Comparison of ENCODE assay signal across 9 cellular contexts in the genomic region with DNA sequence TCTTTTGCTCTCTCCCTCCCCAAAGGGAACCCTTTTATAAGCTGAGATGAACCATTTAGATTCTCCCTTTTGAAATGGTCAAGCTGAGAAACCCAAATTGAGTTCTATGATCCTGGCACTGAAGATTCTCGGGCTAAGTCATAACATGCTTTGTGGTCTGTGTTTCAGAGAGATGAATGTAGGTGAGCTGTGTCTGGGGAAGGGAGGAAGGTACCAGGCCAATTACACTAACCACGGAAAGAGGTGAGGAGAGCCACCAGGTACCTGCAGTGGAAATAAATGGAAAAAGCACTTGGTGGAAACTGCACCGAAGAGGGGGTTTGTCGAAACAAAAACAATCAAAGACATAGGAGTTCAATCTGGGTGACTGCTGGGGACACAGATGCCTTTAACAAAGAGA. TPM values are rescaled to one million over a fixed set of nuclear protein-coding genes. Genes with fewer than 3 reads are reported as not detected.
DNase-seq lines count a peak whose midpoint lies in the region; ATAC-seq, FAIRE-seq and TF ChIP-seq lines count a peak whose summit lies in the region.
"Had no signal": no experiment of that assay in that cellular context is flagged by ENCODE, and none has a peak within 500 bp of the region (broad histone marks: within the 10 kb centered on the region; RNA-seq: fewer than 3 reads in every experiment).

No MANE protein-coding gene starts in this region.

- H2AFZ ChIP-seq in K562 (ENCODE audit: low read depth, low read length), result peak overlapping the region; percentile 86

- H3K4me3 ChIP-seq in K562, result no peak overlapping the region
- H3K4me3 ChIP-seq in WERI-Rb-1 (ENCODE audit: low read depth, low read length), result no peak overlapping the region

- TF ChIP-seq CTCF in K562 (IDR thresholded peaks at IDR 0.05 in 2 of 3, conservative IDR thresholded peaks at IDR 0.05 in 1 of 3; ENCODE audit: insufficient read depth in 2 of 3, low read depth in 1 of 3, low read length in 3 of 3) (no peak), osteocyte (IDR thresholded peaks at IDR 0.05) (no peak), WERI-Rb-1 (IDR thresholded peaks at IDR 0.05; ENCODE audit: low read depth, low read length) (no peak)

- no peaks in the 10 kb centered on the region for H3K9me3 ChIP-seq in K562 (replicated peaks; ENCODE audit: control insufficient read depth, insufficient read depth, low read depth, low read length)
- H3K9me3 ChIP-seq in WERI-Rb-1 (ENCODE audit: severe bottlenecking), result no peaks in the 10 kb centered on the region

- DNase-seq in GM12892 (ENCODE audit: insufficient read length), result no peak
- DNase-seq in K562 (ENCODE audit: extremely low read depth in 1 of 4, low spot score in 3 of 4), result no peak
- DNase-seq in osteocyte (ENCODE audit: extremely low spot score, unreplicated experiment), result no peak
- no peak for DNase-seq in HPDE6-E6E7 (ENCODE audit: extremely low spot score)
- no peak for DNase-seq in HuH-7 (ENCODE audit: low spot score)
- no peak for DNase-seq in WERI-Rb-1
- DNase-seq: glutamatergic neuron had no signal

- H3K4me3 Mint-ChIP-seq in osteocyte (ENCODE audit: unreplicated experiment), result peak overlapping the region; percentile 93

- H3K9ac ChIP-seq in K562 (ENCODE audit: insufficient read depth in 1 of 2, low read depth in 2 of 2, low read length in 2 of 2), result peak overlapping the region in 1 of 2 experiments; percentile 89; a peak in 2 of 4 replicates

- peaks cover 21% of the 10 kb centered on the region for H3K36me3 ChIP-seq in K562 (ENCODE audit: control insufficient read depth, insufficient read depth, low read length)
- peaks cover 28% of the 10 kb centered on the region for H3K36me3 ChIP-seq in WERI-Rb-1

- H3K4me1 ChIP-seq in K562 (replicated peaks in 1 of 2; ENCODE audit: control insufficient read depth in 2 of 2, insufficient read depth in 2 of 2, low read length in 2 of 2), result peaks cover 0 to 12% of the 10 kb centered on the region in 2 experiments; a peak in 2 of 5 replicates

- no TSS peak for BruUV-seq in K562 (replicated peaks; lab: Mats Ljungman, UMichigan)

- TF ChIP-seq EP300 in K562 (IDR thresholded peaks at IDR 0.05; ENCODE audit: low read length), result no peak

- H3K4me2 ChIP-seq in K562 (ENCODE audit: insufficient read depth, low read length), result peak overlapping the region; percentile 12; the same call in 1 of the 2 replicates

- intact Hi-C loops in K562 (cut with micrococcal nuclease), result no loop called here

- ATAC-seq in HG02885 (IDR thresholded peaks at IDR 0.05; ENCODE audit: poor library complexity, unreplicated experiment), result peak; percentile 35
- ATAC-seq in K562, result no peak
- ATAC-seq in HG03039 (IDR thresholded peaks at IDR 0.05; ENCODE audit: unreplicated experiment), result no peak

- TF ChIP-seq RAD21 in K562 (CRISPR knock-in tag; conservative IDR thresholded peaks at IDR 0.05 in 1 of 2, IDR thresholded peaks at IDR 0.05 in 1 of 2), result no peak

- in situ Hi-C loops in K562 (cut with MboI), result no loop called here

- FAIRE-seq in GM12892 (lab: Jason Lieb, UNC) (peak; percentile 24), K562 (lab: Jason Lieb, UNC) (peak; percentile 11)

- H3K27ac ChIP-seq in K562 (ENCODE audit: extremely low read depth, low read depth, low read length) (no peak overlapping the region; the same call in 2 of the 3 replicates), WERI-Rb-1 (no peak overlapping the region)

- peaks cover 40% of the 10 kb centered on the region for H3K79me2 ChIP-seq in K562 (ENCODE audit: control insufficient read depth, insufficient read depth, low read length)

- WGBS in K562 (ENCODE audit: insufficient coverage, low coverage, missing lambda C conversion rate), result 60% methylated on average over 3 of the region's 4 CpGs

- no peaks in the 10 kb centered on the region for H3K27me3 ChIP-seq in K562 (ENCODE audit: control insufficient read depth in 2 of 2, insufficient read depth in 2 of 2, low read length in 2 of 2)
- no peaks in the 10 kb centered on the region for H3K27me3 ChIP-seq in WERI-Rb-1 (ENCODE audit: insufficient read depth, low read depth, severe bottlenecking)

- no peaks in the 10 kb centered on the region for H3K27me3 Mint-ChIP-seq in osteocyte (ENCODE audit: unreplicated experiment)

- H3K9me1 ChIP-seq in K562 (ENCODE audit: control insufficient read depth, insufficient read depth, low read length), result no peaks in the 10 kb centered on the region

- H3K4me1 Mint-ChIP-seq in osteocyte (ENCODE audit: unreplicated experiment), result peaks cover 45% of the 10 kb centered on the region

- H3K27ac Mint-ChIP-seq in osteocyte (ENCODE audit: unreplicated experiment), result peak overlapping the region; percentile 98

- no peaks in the 10 kb centered on the region for H3K9me3 Mint-ChIP-seq in osteocyte (ENCODE audit: unreplicated experiment)

- no peaks in the 10 kb centered on the region; the same call in 1 of the 2 replicates for H4K20me1 ChIP-seq in K562 (replicated peaks; ENCODE audit: control insufficient read depth, insufficient read depth, low read length)

- peaks cover 17% of the 10 kb centered on the region for H3K36me3 Mint-ChIP-seq in osteocyte (ENCODE audit: unreplicated experiment)

- CTCF ChIA-PET in K562 (lab: Yijun Ruan, JAX; ENCODE audit: low intra/inter-chr PET ratio), result no interaction called here

- POLR2A ChIA-PET in K562 (lab: Yijun Ruan, JAX), result no interaction called here

- TF ChIP-seq POLR2A in GM12892 (IDR thresholded peaks at IDR 0.05; ENCODE audit: low read depth, low read length) (no peak), K562 (conservative IDR thresholded peaks at IDR 0.05) (no peak)

TF ChIP-seq in K562, 482 proteins besides CTCF, POLR2A, EP300 and RAD21:
- TF ChIP-seq NFIC (IDR thresholded peaks at IDR 0.05), result no peak

RNA-seq across cellular contexts. Expression of a gene that starts 1.0 kb away (rescaled TPM):
- 31.2 TPM for polyA plus RNA-seq in GM12892 (2012; ENCODE audit: missing spikeins)
- 5.0 and 7.2 TPM in 2 replicates for total RNA-seq in K562 (2011; cell fraction: chromatin; rRNA removed; ENCODE audit: low replicate concordance)
- 5.2 and 5.7 TPM in 2 replicates for total RNA-seq in K562 (2011; cell fraction: nucleolus; rRNA removed)
- total RNA-seq in K562 (2011; cell fraction: nucleoplasm; rRNA removed), result 6.1 and 6.8 TPM in 2 replicates
- total RNA-seq in K562 (2014; rRNA removed) (18.3 and 20.2 TPM in 2 replicates), K562 (2014; rRNA removed; fragmentation: Illumina TruSeq; extraction: Trizol) (24.0 and 26.7 TPM in 2 replicates), K562 (2015; rRNA removed; fragmentation: Illumina TruSeq; extraction: Trizol) (24.5 and 26.0 TPM in 2 replicates), K562 (2021) (19.3 and 20.7 TPM in 2 replicates), osteocyte (22.7 and 24.8 TPM in 2 replicates)
- polyA plus RNA-seq in K562 (2011; rRNA removed) (14.5 and 16.5 TPM in 2 replicates), K562 (2014; fragmentation: Illumina TruSeq; extraction: Trizol) (25.4 and 26.7 TPM in 2 replicates), K562 (2014; fragmentation: Nextera tagmentation; extraction: Ambion mirVana) (10 to 100 TPM; 10.4 to 16.4 TPM), K562 (2014; rRNA removed) (20.8 and 23.4 TPM in 2 replicates)
- polyA plus RNA-seq in K562 (2011; cell fraction: cytosol; rRNA removed), result 10.5 and 14.4 TPM in 2 replicates
- polyA plus RNA-seq in K562 (2011; cell fraction: nucleus; rRNA removed), result 3.4 and 3.9 TPM in 2 replicates
- polyA plus RNA-seq in K562 (2012), result 14.4 and 17.9 TPM in 2 replicates
- polyA minus RNA-seq in K562 (2011; rRNA and poly(A)+ RNA removed), result 8.6 and 9.7 TPM in 2 replicates
- polyA minus RNA-seq in K562 (2011; cell fraction: cytosol; rRNA and poly(A)+ RNA removed), result 8.9 and 10.0 TPM in 2 replicates
- polyA minus RNA-seq in K562 (2011; cell fraction: nucleus; rRNA and poly(A)+ RNA removed), result 4.3 and 7.1 TPM in 2 replicates

RNA-seq across cellular contexts. Expression of a gene that starts 11.1 kb away (rescaled TPM):
- 16.5 TPM for polyA plus RNA-seq in GM12892 (2012; ENCODE audit: missing spikeins)
- total RNA-seq in K562 (2011; cell fraction: chromatin; rRNA removed; ENCODE audit: low replicate concordance), result 30.1 and 42.9 TPM in 2 replicates
- total RNA-seq in K562 (2011; cell fraction: nucleolus; rRNA removed), result 23.3 and 31.2 TPM in 2 replicates
- total RNA-seq in K562 (2011; cell fraction: nucleoplasm; rRNA removed), result 25.7 and 27.6 TPM in 2 replicates
- total RNA-seq in K562 (2014; rRNA removed) (17.5 and 28.1 TPM in 2 replicates), K562 (2014; rRNA removed; fragmentation: Illumina TruSeq; extraction: Trizol) (21.7 and 22.9 TPM in 2 replicates), K562 (2015; rRNA removed; fragmentation: Illumina TruSeq; extraction: Trizol) (23.9 and 25.3 TPM in 2 replicates), K562 (2021) (17.7 and 18.3 TPM in 2 replicates), osteocyte (61.9 and 68.9 TPM in 2 replicates)
- polyA plus RNA-seq in K562 (2011; rRNA removed) (27.6 and 34.8 TPM in 2 replicates), K562 (2014; fragmentation: Illumina TruSeq; extraction: Trizol) (14.4 and 17.5 TPM in 2 replicates), K562 (2014; fragmentation: Nextera tagmentation; extraction: Ambion mirVana) (1 to 10 TPM; 5.4 to 7.4 TPM), K562 (2014; rRNA removed) (13.5 and 16.2 TPM in 2 replicates)
- 25.0 and 26.2 TPM in 2 replicates for polyA plus RNA-seq in K562 (2011; cell fraction: cytosol; rRNA removed)
- polyA plus RNA-seq in K562 (2011; cell fraction: nucleus; rRNA removed), result 25.8 and 37.3 TPM in 2 replicates
- 15.7 and 23.8 TPM in 2 replicates for polyA plus RNA-seq in K562 (2012)
- polyA minus RNA-seq in K562 (2011; rRNA and poly(A)+ RNA removed), result 65.6 and 70.4 TPM in 2 replicates
- 22.4 and 24.8 TPM in 2 replicates for polyA minus RNA-seq in K562 (2011; cell fraction: cytosol; rRNA and poly(A)+ RNA removed)
- 28.9 and 42.2 TPM in 2 replicates for polyA minus RNA-seq in K562 (2011; cell fraction: nucleus; rRNA and poly(A)+ RNA removed)
